Comparison of ENCODE assay signal across 2 cellular contexts in genomic region chr20:46610145-46610544, GRCh38.
TF ChIP-seq lines count a peak whose summit lies in the region.

No MANE protein-coding gene starts in this region.

TF ChIP-seq in HepG2, 621 proteins besides CTCF, POLR2A, EP300 and RAD21:
- no peak for TF ChIP-seq ATF7 (IDR thresholded peaks at IDR 0.05)
- no peak for TF ChIP-seq ATF7 (CRISPR knock-in tag; IDR thresholded peaks at IDR 0.05)
- peak; percentile 78 for TF ChIP-seq ZKSCAN1 (IDR thresholded peaks at IDR 0.05; ENCODE audit: low read length)
TF ChIP-seq in HepG2: peak in this region for 1.

TF ChIP-seq in H1, 55 proteins besides CTCF, POLR2A, EP300 and RAD21:
- no peak for TF ChIP-seq CHD2 (IDR thresholded peaks at IDR 0.05; ENCODE audit: low read length)
